ENCODE assay signal across 6 cellular contexts in genomic region chr2:74483675-74484164, GRCh38. TPM values are rescaled to one million over a fixed set of nuclear protein-coding genes. Genes with fewer than 3 reads are reported as not detected.
DNase-seq lines count a peak whose midpoint lies in the region; ATAC-seq and TF ChIP-seq lines count a peak whose summit lies in the region.
"Not testable (repeated sequence)": the region's sequence is repeated elsewhere in the genome, so short reads cannot be mapped to it uniquely, and the experiment has no call there.

No MANE protein-coding gene starts in this region.

- H3K27ac ChIP-seq in Peyer's patch (peak overlapping the region in 3 of 4 donors; percentile 86 to 93 (median 92)), muscle layer of colon (ENCODE audit: low read depth, low read length) (peak overlapping the region; percentile 93)
- H3K27ac ChIP-seq in ascending aorta, result not testable (repeated sequence)

- TF ChIP-seq CTCF in Calu3 (IDR thresholded peaks at IDR 0.05; ENCODE audit: unreplicated experiment); Peyer's patch (IDR thresholded peaks at IDR 0.05); ascending aorta (IDR thresholded peaks at IDR 0.05); fibroblast of villous mesenchyme (IDR thresholded peaks at IDR 0.05; ENCODE audit: insufficient read depth, low read depth, low read length): not testable (repeated sequence)

- peak overlapping the region; percentile 77 to 87 (median 80) for H3K4me3 ChIP-seq in Peyer's patch
- H3K4me3 ChIP-seq in ascending aorta, result peak overlapping the region; percentile 80 to 85
- H3K4me3 ChIP-seq in fibroblast of villous mesenchyme (ENCODE audit: low read depth, low read length), result peak overlapping the region; percentile 99
- H3K4me3 ChIP-seq in muscle layer of colon (ENCODE audit: low read depth in 1 of 2, low read length in 2 of 2), result peak overlapping the region; percentile 85 to 99

- H3K9ac ChIP-seq in muscle layer of colon (ENCODE audit: low read length), result peak overlapping the region; percentile 69

- H3K9me3 Mint-ChIP-seq in Calu3 (ENCODE audit: low read depth, unreplicated experiment); stimulated activated naive CD8-positive, alpha-beta T cell treated with anti-CD3 and anti-CD28 coated beads, Interleukin-15, amount 100 ng/mL, for 72 hours: not testable (repeated sequence)

- not testable (repeated sequence) for TF ChIP-seq POLR2A in Peyer's patch (IDR thresholded peaks at IDR 0.05)

- peak overlapping the region; percentile 68 for H3K27ac Mint-ChIP-seq in Calu3 (ENCODE audit: unreplicated experiment)
- peak overlapping the region; percentile 99 for H3K27ac Mint-ChIP-seq in stimulated activated naive CD8-positive, alpha-beta T cell treated with anti-CD3 and anti-CD28 coated beads, Interleukin-15, amount 100 ng/mL, for 72 hours

- not testable (repeated sequence) for H3K9me3 ChIP-seq in Peyer's patch; ascending aorta; muscle layer of colon (ENCODE audit: low read length)

- peaks cover 60% of the 10 kb centered on the region for H3K36me3 Mint-ChIP-seq in Calu3 (ENCODE audit: insufficient read depth, unreplicated experiment)

- peaks cover 30% of the 10 kb centered on the region for H3K4me1 Mint-ChIP-seq in Calu3 (ENCODE audit: low read depth, unreplicated experiment)
- H3K4me1 Mint-ChIP-seq in stimulated activated naive CD8-positive, alpha-beta T cell treated with anti-CD3 and anti-CD28 coated beads, Interleukin-15, amount 100 ng/mL, for 72 hours, result peaks cover 48% of the 10 kb centered on the region

- not testable (repeated sequence) for ATAC-seq in stimulated activated naive CD8-positive, alpha-beta T cell treated with anti-CD3 and anti-CD28 coated beads, Interleukin-15, amount 100 ng/mL, for 72 hours

- DNase-seq in Calu3; Peyer's patch; ascending aorta (ENCODE audit: low spot score in 2 of 2); fibroblast of villous mesenchyme (ENCODE audit: low read depth); stimulated activated naive CD8-positive, alpha-beta T cell treated with anti-CD3 and anti-CD28 coated beads, Interleukin-15, amount 100 ng/mL, for 72 hours: not testable (repeated sequence)

- H3K27me3 Mint-ChIP-seq in Calu3 (ENCODE audit: unreplicated experiment); stimulated activated naive CD8-positive, alpha-beta T cell treated with anti-CD3 and anti-CD28 coated beads, Interleukin-15, amount 100 ng/mL, for 72 hours: not testable (repeated sequence)

- CTCF ChIA-PET in Calu3 (lab: Charles Lee), result interaction anchor here (0.7 to 1.9 kb wide), 7 partner anchors 23 to 106 kb away, joined by 3 to 11 read pairs (median 4); partner anchors contain the start of genes PCGF1 and WBP1

- H3K36me3 ChIP-seq in Peyer's patch, result peaks cover 0 to 43% (median 0%) of the 10 kb centered on the region in 3 donors
- peaks cover 3 to 32% of the 10 kb centered on the region in 2 donors for H3K36me3 ChIP-seq in ascending aorta
- H3K36me3 ChIP-seq in muscle layer of colon (ENCODE audit: insufficient read depth, low read length), result peaks cover 33% of the 10 kb centered on the region

- peak overlapping the region; percentile 85 for H3K4me3 Mint-ChIP-seq in Calu3 (ENCODE audit: low read depth, unreplicated experiment)
- H3K4me3 Mint-ChIP-seq in stimulated activated naive CD8-positive, alpha-beta T cell treated with anti-CD3 and anti-CD28 coated beads, Interleukin-15, amount 100 ng/mL, for 72 hours, result peak overlapping the region; percentile 94 to 98

- H3K4me1 ChIP-seq in Peyer's patch (peaks cover 3 to 31% (median 13%) of the 10 kb centered on the region in 4 donors), ascending aorta (peaks cover 9 to 21% of the 10 kb centered on the region in 2 donors), muscle layer of colon (ENCODE audit: insufficient read depth, low read length) (peaks cover 26% of the 10 kb centered on the region)

- not testable (repeated sequence) for H3K27me3 ChIP-seq in Peyer's patch; ascending aorta; muscle layer of colon (ENCODE audit: control insufficient read depth in 1 of 2, insufficient read depth in 2 of 2, low read length in 2 of 2)

- BruUV-seq in Calu3 (replicated peaks; lab: Mats Ljungman, UMichigan), result not testable (repeated sequence)

- intact Hi-C loops in Calu3 (cut with micrococcal nuclease; ENCODE audit: unreplicated experiment), result loop anchor here (1.0 kb wide), 3 partner anchors 42 to 104 kb away; partner anchors contain the start of gene RTKN
- intact Hi-C loops in ascending aorta (cut with DNase I), result loop anchor here (1.0 to 2.0 kb wide), 6 partner anchors 17 to 104 kb away; partner anchors contain the start of genes AUP1, DOK1, HTRA2 and INO80B

RNA-seq across cellular contexts. Expression of gene TTC31, which starts 0.8 kb away (rescaled TPM):
- total RNA-seq in Calu3 (2022) (26.2 and 32.9 TPM in 2 replicates), Peyer's patch (10 to 100 TPM; 42.9 to 79.5 (median 65.2) TPM), ascending aorta (19.5 TPM), fibroblast of villous mesenchyme (8.6 and 14.8 TPM in 2 replicates)

RNA-seq across cellular contexts. Expression of gene CCDC142, which starts 0.9 kb away (rescaled TPM):
- total RNA-seq in Calu3 (2022), result 29.9 and 30.4 TPM in 2 replicates
- 100 to 1,000 TPM in 1 of 4 donors, 10 to 100 TPM in 3; 60.6 to 132 (median 94.7) TPM for total RNA-seq in Peyer's patch
- total RNA-seq in ascending aorta, result 16.5 TPM
- total RNA-seq in fibroblast of villous mesenchyme, result 27.2 and 29.6 TPM in 2 replicates

RNA-seq across cellular contexts. Expression of gene MRPL53, which starts 11.2 kb away (rescaled TPM):
- total RNA-seq in Calu3 (2022), result 83.7 and 88.9 TPM in 2 replicates
- 10 to 100 TPM; 17.8 to 23.8 (median 20.0) TPM for total RNA-seq in Peyer's patch
- total RNA-seq in ascending aorta, result 37.7 TPM
- total RNA-seq in fibroblast of villous mesenchyme, result 21.2 and 23.5 TPM in 2 replicates

RNA-seq across cellular contexts. Expression of gene LBX2, which starts 15.7 kb away (rescaled TPM):
- 3.0 and 3.5 TPM in 2 replicates for total RNA-seq in Calu3 (2022)
- total RNA-seq in Peyer's patch, result 1 to 10 TPM in 3 of 4 donors, not detected in 1; 2.8 to 6.9 (median 6.8) TPM
- 3.0 TPM for total RNA-seq in ascending aorta
- total RNA-seq in fibroblast of villous mesenchyme, result 1.3 and 2.9 TPM in 2 replicates

RNA-seq across cellular contexts. Expression of gene MOGS, which starts 18.5 kb away (rescaled TPM):
- total RNA-seq in Calu3 (2022) (64.8 and 66.3 TPM in 2 replicates), Peyer's patch (100 to 1,000 TPM in 1 of 4 donors, 10 to 100 TPM in 3; 55.3 to 122 (median 85.9) TPM), ascending aorta (71.9 TPM), fibroblast of villous mesenchyme (52.2 and 62.2 TPM in 2 replicates)
